8 cellular contexts compared by ENCODE assay signal in the genomic region with DNA sequence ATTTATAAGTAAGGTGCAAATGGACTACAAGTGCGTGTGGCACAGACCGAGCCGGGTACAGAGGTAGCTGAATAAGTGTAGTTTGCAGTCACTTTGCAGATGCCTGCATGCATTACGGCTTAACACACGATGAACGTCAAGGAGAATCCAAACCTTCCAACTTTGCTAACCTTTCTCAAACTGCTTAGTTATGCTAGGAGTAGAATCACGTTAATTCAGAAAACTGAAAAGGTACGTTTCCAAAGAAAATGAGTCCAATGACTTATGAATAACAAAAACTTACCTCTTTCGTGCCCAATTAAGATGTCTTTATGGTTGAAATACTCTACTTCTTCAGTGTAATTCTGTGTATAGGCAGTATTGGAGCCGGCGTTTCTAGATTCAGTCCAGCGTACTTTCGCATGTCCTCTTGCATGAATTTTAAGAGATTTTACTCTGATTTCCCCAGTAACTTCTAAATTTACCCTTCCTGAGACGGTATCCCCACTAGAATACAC. TPM values are rescaled to one million over a fixed set of nuclear protein-coding genes. Genes with fewer than 3 reads are reported as not detected.
A peak's percentile ranks its signal among the peaks of the same experiment; 100 is the strongest.
DNase-seq lines count a peak whose midpoint lies in the region; ATAC-seq and TF ChIP-seq lines count a peak whose summit lies in the region.

No MANE protein-coding gene starts in this region.

- H3K9me3 ChIP-seq in NT2/D1 (ENCODE audit: insufficient read depth, low read length), result no peaks in the 10 kb centered on the region
- H3K9me3 ChIP-seq in right atrium auricular region, result no peaks in the 10 kb centered on the region

- ATAC-seq in GM19035 (IDR thresholded peaks at IDR 0.05; ENCODE audit: unreplicated experiment), result no peak
- no peak for ATAC-seq in GM19395 (IDR thresholded peaks at IDR 0.05; ENCODE audit: unreplicated experiment)

- H3K27me3 Mint-ChIP-seq in activated naive CD8-positive, alpha-beta T cell treated with anti-CD3 and anti-CD28 coated beads for 36 hours, result no peaks in the 10 kb centered on the region

- no peak for TF ChIP-seq CTCF in GM13977 (IDR thresholded peaks at IDR 0.05; ENCODE audit: extremely low read depth, insufficient read depth, missing control alignments)
- TF ChIP-seq CTCF in right atrium auricular region (IDR thresholded peaks at IDR 0.05), result no peak

- H3K4me1 Mint-ChIP-seq in activated naive CD8-positive, alpha-beta T cell treated with anti-CD3 and anti-CD28 coated beads for 36 hours, result peaks cover 19% of the 10 kb centered on the region

- no peaks in the 10 kb centered on the region for H3K27me3 ChIP-seq in ACC112 (ENCODE audit: insufficient read depth, low read length)
- H3K27me3 ChIP-seq in NT2/D1 (ENCODE audit: insufficient read depth, insufficient read length), result no peaks in the 10 kb centered on the region
- no peaks in the 10 kb centered on the region for H3K27me3 ChIP-seq in right atrium auricular region

- peak overlapping the region; percentile 98 for H3K4me3 ChIP-seq in ACC112 (ENCODE audit: low read depth, low read length)
- H3K4me3 ChIP-seq in NT2/D1 (ENCODE audit: insufficient read length, low read depth), result peak overlapping the region; percentile 79
- peak overlapping the region; percentile 66 to 73 for H3K4me3 ChIP-seq in right atrium auricular region

- H3K27ac ChIP-seq in ACC112 (ENCODE audit: low read depth, low read length), result peak overlapping the region; percentile 99
- H3K27ac ChIP-seq in right atrium auricular region, result peak overlapping the region; percentile 99

- H3K27ac Mint-ChIP-seq in activated naive CD8-positive, alpha-beta T cell treated with anti-CD3 and anti-CD28 coated beads for 36 hours, result peak overlapping the region; percentile 98

- H2AFZ ChIP-seq in ACC112 (ENCODE audit: low read length, unreplicated experiment), result no peak overlapping the region

- peak overlapping the region; percentile 96 for H3K4me3 Mint-ChIP-seq in activated naive CD8-positive, alpha-beta T cell treated with anti-CD3 and anti-CD28 coated beads for 36 hours

- H3K36me3 Mint-ChIP-seq in activated naive CD8-positive, alpha-beta T cell treated with anti-CD3 and anti-CD28 coated beads for 36 hours, result peaks cover 20% of the 10 kb centered on the region

- H3K9ac ChIP-seq in NT2/D1 (ENCODE audit: insufficient read length, low read depth), result peak overlapping the region; percentile 69

- DNase-seq in GM13977 (ENCODE audit: low spot score) (peak; percentile 17), NT2/D1 (ENCODE audit: low read depth, low spot score) (no peak), right atrium auricular region (ENCODE audit: low spot score) (no peak), renal cortical epithelial cell (ENCODE audit: low read depth) (peak; percentile 41)
- no peak for DNase-seq in activated naive CD8-positive, alpha-beta T cell treated with anti-CD3 and anti-CD28 coated beads for 36 hours

- peaks cover 12% of the 10 kb centered on the region for H3K4me1 ChIP-seq in ACC112 (ENCODE audit: control insufficient read depth, insufficient read depth, low read length, unreplicated experiment)
- no peaks in the 10 kb centered on the region for H3K4me1 ChIP-seq in NT2/D1 (ENCODE audit: insufficient read depth, insufficient read length)
- peaks cover 0 to 27% of the 10 kb centered on the region in 2 donors for H3K4me1 ChIP-seq in right atrium auricular region

- in situ Hi-C loops in GM13977 (cut with MboI; ENCODE audit: low pct_unique_long_range_greater_than_20kb, low sequenced_read_pairs, unreplicated experiment), result loop anchor here (5.0 to 10.0 kb wide), 2 partner anchors 160 to 278 kb away; no protein-coding TSS in a partner anchor

- peaks cover 21% of the 10 kb centered on the region for H3K36me3 ChIP-seq in ACC112 (ENCODE audit: insufficient read depth, low read length)
- peaks cover 9% of the 10 kb centered on the region for H3K36me3 ChIP-seq in NT2/D1 (ENCODE audit: insufficient read depth, insufficient read length, low read length)
- peaks cover 5% of the 10 kb centered on the region for H3K36me3 ChIP-seq in right atrium auricular region

- no peaks in the 10 kb centered on the region for H3K9me3 Mint-ChIP-seq in activated naive CD8-positive, alpha-beta T cell treated with anti-CD3 and anti-CD28 coated beads for 36 hours

- peaks cover 59% of the 10 kb centered on the region for H3K79me2 ChIP-seq in ACC112 (ENCODE audit: control insufficient read depth, insufficient read depth, low read length, unreplicated experiment)

RNA-seq across cellular contexts. Expression of a gene that starts 0.5 kb away (rescaled TPM):
- total RNA-seq in activated naive CD8-positive, alpha-beta T cell treated with anti-CD3 and anti-CD28 coated beads for 36 hours, result 10 to 100 TPM; 19.4 to 19.6 TPM
- total RNA-seq in right atrium auricular region (10 to 100 TPM; 11.2 to 15.2 TPM), renal cortical epithelial cell (93.9 and 147 TPM in 2 replicates)

Comparison
In these comparisons a context has a peak if more than half of its experiments do, and no peak if none do; other contexts are left out.
1. DNase-seq: peak in GM13977 (single experiment) and renal cortical epithelial cell (single experiment); none in NT2/D1 (single experiment), activated naive CD8-positive, alpha-beta T cell treated with anti-CD3 and anti-CD28 coated beads for 36 hours (single experiment) and right atrium auricular region (single experiment).
2. Peak in every context shown above with its lines, with median percentiles within 50 percentile points of each other: H3K4me3 ChIP-seq.